ENCODE assay signal across 8 cellular contexts in genomic region chr5:176818391-176819098, GRCh38. TPM values are rescaled to one million over a fixed set of nuclear protein-coding genes. Genes with fewer than 3 reads are reported as not detected.
A peak's percentile ranks its signal among the peaks of the same experiment; 100 is the strongest.
DNase-seq lines count a peak whose midpoint lies in the region; FAIRE-seq and TF ChIP-seq lines count a peak whose summit lies in the region.

No MANE protein-coding gene starts in this region.

- TF ChIP-seq CTCF in epithelial cell of proximal tubule (conservative IDR thresholded peaks at IDR 0.05; ENCODE audit: low read depth, low read length), result no peak
- no peak for TF ChIP-seq CTCF in kidney (IDR thresholded peaks at IDR 0.05; ENCODE audit: borderline replicate concordance, extremely low read depth, insufficient read depth)

- H3K36me3 ChIP-seq in HUES48 (ENCODE audit: control insufficient read depth, insufficient read depth, low read length), result no peaks in the 10 kb centered on the region
- no peaks in the 10 kb centered on the region for H3K36me3 ChIP-seq in kidney (ENCODE audit: control insufficient read depth in 1 of 2, insufficient read depth in 2 of 2, low read length in 2 of 2)

- DNase-seq in ACHN (peak; percentile 40), epithelial cell of proximal tubule (ENCODE audit: low read depth) (no peak), SIG-M5 (lab: John Stamatoyannopoulos, UW) (no peak), kidney (no peak), NCI-H1105 treated with DMSO at 0.1 percent for 48 hours (lab: John Stamatoyannopoulos, UW) (no peak), NCI-H1417 (lab: John Stamatoyannopoulos, UW) (no peak)

- no peaks in the 10 kb centered on the region for H3K9me3 ChIP-seq in HUES48 (ENCODE audit: control insufficient read depth, insufficient read depth, low read length)
- H3K9me3 ChIP-seq in kidney (ENCODE audit: control insufficient read depth in 1 of 2, low read length in 2 of 2), result no peaks in the 10 kb centered on the region

- H3K27me3 ChIP-seq in HUES48 (ENCODE audit: control insufficient read depth, insufficient read depth, low read length), result peaks cover 7% of the 10 kb centered on the region

- in situ Hi-C loops in ACHN (cut with HindIII; ENCODE audit: low pct_ligation_motif_present, low pct_unique_long_range_greater_than_20kb, low sequenced_read_pairs) (loop anchor here (25.0 kb wide), 1 partner anchor 94 kb away; no protein-coding TSS in a partner anchor), GM18951 (cut with MboI; ENCODE audit: low sequenced_read_pairs, unreplicated experiment) (no loop called here)

- no peak overlapping the region for H3K9ac ChIP-seq in HUES48 (ENCODE audit: low read depth, low read length)
- H3K9ac ChIP-seq in kidney (ENCODE audit: low read length in 2 of 2), result no peak overlapping the region

- H3K4me1 ChIP-seq in HUES48 (ENCODE audit: control insufficient read depth, insufficient read depth, low read length) (peaks cover 14% of the 10 kb centered on the region; the same call in 1 of the 2 replicates), kidney (ENCODE audit: control insufficient read depth in 1 of 2, insufficient read depth in 1 of 2, low read depth in 1 of 2, low read length in 2 of 2) (no peaks in the 10 kb centered on the region)

- H3K27ac ChIP-seq in HUES48 (ENCODE audit: low read depth, low read length), result no peak overlapping the region
- H3K27ac ChIP-seq in kidney (ENCODE audit: low read depth in 2 of 2, low read length in 2 of 2), result no peak overlapping the region

- H3K4me3 ChIP-seq in HUES48 (ENCODE audit: low read depth, low read length) (peak overlapping the region; percentile 59), epithelial cell of proximal tubule (ENCODE audit: low read depth, low read length) (peak overlapping the region; percentile 55), kidney (ENCODE audit: low read length in 2 of 2) (no peak overlapping the region)

- no peak for FAIRE-seq in kidney (lab: Jason Lieb, UNC)

- intact Hi-C loops in kidney (cut with DNase I), result no loop called here

- peak; percentile 39 for TF ChIP-seq POLR2A in GM18951 (IDR thresholded peaks at IDR 0.05; ENCODE audit: extremely low read depth, insufficient read depth, insufficient read length)

RNA-seq across cellular contexts. Expression of gene UNC5A, which starts 8.2 kb away (rescaled TPM):
- total RNA-seq in epithelial cell of proximal tubule, result 0.07 and 1.2 TPM in 2 replicates
- 1.5 TPM for total RNA-seq in kidney
- polyA plus RNA-seq in kidney (ENCODE audit: insufficient read depth, low read depth, low replicate concordance), result not detected

Comparison
In these comparisons a context has a peak if more than half of its experiments do, and no peak if none do; other contexts are left out.
1. H3K4me3 ChIP-seq: peak in HUES48 (single experiment) and epithelial cell of proximal tubule (single experiment); none in kidney (0 of 2).